Comparison of ENCODE assay signal across 8 cellular contexts in genomic region chr12:55068416-55069010, GRCh38. TPM values are rescaled to one million over a fixed set of nuclear protein-coding genes. Genes with fewer than 3 reads are reported as not detected.
A peak's percentile ranks its signal among the peaks of the same experiment; 100 is the strongest.
DNase-seq lines count a peak whose midpoint lies in the region; ATAC-seq and TF ChIP-seq lines count a peak whose summit lies in the region.

No MANE protein-coding gene starts in this region.

- no peaks in the 10 kb centered on the region for H3F3A ChIP-seq in SK-N-SH (replicated peaks; ENCODE audit: insufficient read depth)

- TF ChIP-seq CTCF in HCT116 (IDR thresholded peaks at IDR 0.05 in 2 of 3, conservative IDR thresholded peaks at IDR 0.05 in 1 of 3; ENCODE audit: borderline replicate concordance in 1 of 3, insufficient read depth in 1 of 3, low read depth in 2 of 3, low read length in 2 of 3) (peak; percentile 49 to 84 (median 77); a peak in 5 of 6 replicates), SK-N-SH (IDR thresholded peaks at IDR 0.05) (peak; percentile 70), endodermal cell (conservative IDR thresholded peaks at IDR 0.05) (peak; percentile 88)

- H3K4me2 ChIP-seq in HCT116 (ENCODE audit: low read length), result no peak overlapping the region
- H3K4me2 ChIP-seq in SK-N-SH, result no peak overlapping the region

- no TSS peak for BruUV-seq in HCT116 (replicated peaks; lab: Mats Ljungman, UMichigan)

- peak; percentile 94 for ATAC-seq in HCT116

- H3K27ac ChIP-seq in HCT116 (ENCODE audit: low read depth, low read length) (no peak overlapping the region), SK-N-SH (ENCODE audit: low read depth in 2 of 2, low read length in 1 of 2) (no peak overlapping the region), endodermal cell (ENCODE audit: low read depth, low read length) (no peak overlapping the region)

- TF ChIP-seq RAD21 in HCT116 (IDR thresholded peaks at IDR 0.05; ENCODE audit: low read depth) (peak; percentile 52), SK-N-SH (IDR thresholded peaks at IDR 0.05; ENCODE audit: low read length) (peak; percentile 37)

- TF ChIP-seq EP300 in SK-N-SH (IDR thresholded peaks at IDR 0.05; ENCODE audit: borderline replicate concordance in 1 of 2, low read depth in 1 of 2, low read length in 1 of 2), result no peak

- H3K4me1 ChIP-seq in HCT116 (ENCODE audit: control insufficient read depth in 1 of 2, insufficient read depth in 2 of 2, low read length in 2 of 2), result no peaks in the 10 kb centered on the region
- no peaks in the 10 kb centered on the region for H3K4me1 ChIP-seq in SK-N-SH (ENCODE audit: control insufficient read depth in 1 of 2, insufficient read depth in 2 of 2, low read depth in 1 of 2, low read length in 1 of 2)
- no peaks in the 10 kb centered on the region for H3K4me1 ChIP-seq in endodermal cell (ENCODE audit: control insufficient read depth, insufficient read depth, low read length)

- CTCF ChIA-PET in HCT116 (lab: Charles Lee), result interaction anchor here (0.7 to 10.1 kb wide), 18 partner anchors 10 to 541 kb away, joined by 3 to 325 read pairs (median 4); no protein-coding TSS in a partner anchor
- CTCF ChIA-PET in SK-N-SH (lab: Yijun Ruan, JAX), result interaction anchor here (0.6 to 5.2 kb wide), 34 partner anchors 8 to 715 kb away, joined by 3 to 59 read pairs (median 4); partner anchors contain the start of gene TESPA1

- DNase-seq in stimulated activated CD4-positive, alpha-beta T cell treated with anti-CD3 and anti-CD28 coated beads, Interleukin-15, amount 100 ng/mL, for 24 hours, result peak; percentile 13
- no peak for DNase-seq in stimulated activated CD4-positive, alpha-beta T cell treated with anti-CD3 and anti-CD28 coated beads, Interleukin-1b, Interleukin-23, amount 100 ng/mL, for 48 hours
- peak; percentile 51 for DNase-seq in HCT116 (ENCODE audit: low read depth, low spot score)
- peak; percentile 37 for DNase-seq in NCI-H1105 (lab: John Stamatoyannopoulos, UW)
- DNase-seq in SK-N-SH, result peak; percentile 48
- DNase-seq in endodermal cell, result peak; percentile 88
- DNase-seq in middle frontal gyrus (ENCODE audit: extremely low spot score, low spot score), result peak; percentile 18
- DNase-seq in GM19240 (ENCODE audit: insufficient read length, low spot score), result no peak

- H3K4me3 ChIP-seq in HCT116 (replicated peaks in 1 of 2; ENCODE audit: low read depth in 1 of 2, low read length in 2 of 2) (no peak overlapping the region), SK-N-SH (ENCODE audit: low read depth in 2 of 2, low read length in 1 of 2) (no peak overlapping the region; a peak in 1 of 4 replicates), endodermal cell (ENCODE audit: low read length) (no peak overlapping the region)

- H3K9me3 ChIP-seq in HCT116 (ENCODE audit: control insufficient read depth in 1 of 2, insufficient read depth in 1 of 2, low read depth in 1 of 2, low read length in 2 of 2) (no peaks in the 10 kb centered on the region), SK-N-SH (no peaks in the 10 kb centered on the region), endodermal cell (ENCODE audit: control insufficient read depth, low read length) (no peaks in the 10 kb centered on the region)

- no peak overlapping the region for H3K27ac Mint-ChIP-seq in endodermal cell

- H3K4me3 Mint-ChIP-seq in endodermal cell, result no peak overlapping the region

- H3K79me2 ChIP-seq in HCT116 (ENCODE audit: insufficient read depth, low read length), result no peaks in the 10 kb centered on the region
- no peaks in the 10 kb centered on the region for H3K79me2 ChIP-seq in SK-N-SH (ENCODE audit: insufficient read depth)

- intact Hi-C loops in HCT116 (cut with micrococcal nuclease), result no loop called here

- POLR2A ChIA-PET in HCT116 (lab: Charles Lee), result no interaction called here
- POLR2A ChIA-PET in SK-N-SH (lab: Yijun Ruan, JAX), result no interaction called here

- peaks cover 39% of the 10 kb centered on the region for H3K27me3 ChIP-seq in HCT116 (ENCODE audit: insufficient read depth, low read length)
- H3K27me3 ChIP-seq in SK-N-SH (ENCODE audit: insufficient read depth), result no peaks in the 10 kb centered on the region
- no peaks in the 10 kb centered on the region for H3K27me3 ChIP-seq in endodermal cell (ENCODE audit: control insufficient read depth, insufficient read depth, low read length, poor library complexity, severe bottlenecking)

- peaks cover 2% of the 10 kb centered on the region for H3K4me1 Mint-ChIP-seq in endodermal cell

- RAD21 ChIA-PET in HCT116 (lab: Charles Lee; ENCODE audit: low non-redundant PET in 1 of 2, low total read pairs in 2 of 2, uncharacterized antibody in 2 of 2, unreplicated experiment in 2 of 2), result interaction anchor here in 1 of 2 experiments (1.0 kb wide), 1 partner anchor 76 kb away, joined by 4 read pairs; no protein-coding TSS in a partner anchor

- H3K36me3 ChIP-seq in HCT116 (ENCODE audit: control insufficient read depth in 1 of 2, insufficient read depth in 2 of 2, low read length in 2 of 2) (no peaks in the 10 kb centered on the region), SK-N-SH (replicated peaks in 1 of 2; ENCODE audit: control insufficient read depth in 1 of 2, insufficient read depth in 2 of 2, low read length in 1 of 2) (no peaks in the 10 kb centered on the region), endodermal cell (ENCODE audit: control insufficient read depth, insufficient read depth, low read length) (no peaks in the 10 kb centered on the region)

- TF ChIP-seq POLR2A in HCT116 (IDR thresholded peaks at IDR 0.05; ENCODE audit: borderline replicate concordance, extremely low read depth, insufficient read depth, insufficient read length), result no peak

- H3K9me3 Mint-ChIP-seq in endodermal cell, result no peaks in the 10 kb centered on the region

- no peaks in the 10 kb centered on the region for H3K36me3 Mint-ChIP-seq in endodermal cell (ENCODE audit: low read depth)

- H2AFZ ChIP-seq in HCT116 (ENCODE audit: low read depth, low read length, poor library complexity, severe bottlenecking) (peak overlapping the region; percentile 32), SK-N-SH (ENCODE audit: low read depth) (no peak overlapping the region)

- H3K9ac ChIP-seq in HCT116 (ENCODE audit: low read length), result no peak overlapping the region
- H3K9ac ChIP-seq in SK-N-SH, result no peak overlapping the region
- no peak overlapping the region for H3K9ac ChIP-seq in endodermal cell (ENCODE audit: extremely low read depth, low read length, poor library complexity, severe bottlenecking)

- WGBS in SK-N-SH (ENCODE audit: low lambda C conversion rate), result 29% methylated on average over 8 of the region's 8 CpGs
- WGBS in endodermal cell (ENCODE audit: insufficient coverage in 1 of 2, insufficient read length in 1 of 2), 2 experiments, result 47 to 59% methylated on average over 7 to 8 of the region's 8 CpGs

- H3K9me2 ChIP-seq in HCT116 (ENCODE audit: insufficient read depth), result no peaks in the 10 kb centered on the region
- no peaks in the 10 kb centered on the region for H3K9me2 ChIP-seq in SK-N-SH

- no peaks in the 10 kb centered on the region for H3K27me3 Mint-ChIP-seq in endodermal cell (ENCODE audit: insufficient read depth)

- H4K20me1 ChIP-seq in HCT116 (ENCODE audit: insufficient read depth) (no peaks in the 10 kb centered on the region), SK-N-SH (ENCODE audit: insufficient read depth) (no peaks in the 10 kb centered on the region)

TF ChIP-seq in HCT116, 20 proteins besides CTCF, POLR2A, EP300 and RAD21:
- no peak for TF ChIP-seq EZH2 (IDR thresholded peaks at IDR 0.05)
- no peak for TF ChIP-seq MAX (IDR thresholded peaks at IDR 0.05)
- TF ChIP-seq ATF3 (IDR thresholded peaks at IDR 0.05), result no peak
- TF ChIP-seq TCF7L2 (IDR thresholded peaks at IDR 0.05; ENCODE audit: borderline replicate concordance, extremely low read depth, insufficient read depth, insufficient read length), result no peak
- TF ChIP-seq YY1 (IDR thresholded peaks at IDR 0.05; ENCODE audit: extremely low read depth, insufficient replicate concordance, low read depth, low read length), result peak; percentile 46
- no peak for TF ChIP-seq EZH2phosphoT487 (IDR thresholded peaks at IDR 0.05; ENCODE audit: borderline replicate concordance)

TF ChIP-seq in SK-N-SH, 30 proteins besides CTCF, POLR2A, EP300 and RAD21:
- no peak for TF ChIP-seq FOSL2 (IDR thresholded peaks at IDR 0.05; ENCODE audit: borderline replicate concordance, low read depth)
- TF ChIP-seq SMC3 (IDR thresholded peaks at IDR 0.05; ENCODE audit: low read depth, low read length), result peak; percentile 47

RNA-seq across cellular contexts. Expression of gene NEUROD4, which starts 48.7 kb away (rescaled TPM):
- total RNA-seq in HCT116 (2021; ENCODE audit: unreplicated experiment) (not detected), endodermal cell (not detected)
- polyA plus RNA-seq in HCT116 (2012), result not detected in 2 replicates
- not detected in 2 replicates for polyA plus RNA-seq in SK-N-SH (2012; rRNA removed)
- not detected in 2 replicates for polyA plus RNA-seq in SK-N-SH (2012; cell fraction: cytosol; rRNA removed)
- not detected in 2 replicates for polyA plus RNA-seq in SK-N-SH (2012; cell fraction: nucleus; rRNA removed)
- polyA plus RNA-seq in endodermal cell (2013, experiment 1 of 2), result 15.1 TPM
- polyA plus RNA-seq in endodermal cell (2013, experiment 2 of 2), result 10.4 TPM

RNA-seq across cellular contexts. Expression of gene OR9K2, which starts 57.7 kb away (rescaled TPM):
- total RNA-seq in HCT116 (2021; ENCODE audit: unreplicated experiment), result not detected
- polyA plus RNA-seq in HCT116 (2012), result not detected in 2 replicates
- not detected in 2 replicates for polyA plus RNA-seq in SK-N-SH (2012; rRNA removed)
- polyA plus RNA-seq in SK-N-SH (2012; cell fraction: cytosol; rRNA removed), result not detected in 2 replicates
- polyA plus RNA-seq in SK-N-SH (2012; cell fraction: nucleus; rRNA removed), result not detected in 2 replicates
- total RNA-seq in endodermal cell, result not detected
- polyA plus RNA-seq in endodermal cell (2013, experiment 1 of 2), result not detected
- polyA plus RNA-seq in endodermal cell (2013, experiment 2 of 2), result not detected

Comparison
In these comparisons a context has a peak if more than half of its experiments do, and no peak if none do; other contexts are left out.
1. DNase-seq: peak in stimulated activated CD4-positive, alpha-beta T cell treated with anti-CD3 and anti-CD28 coated beads, Interleukin-15, amount 100 ng/mL, for 24 hours (single experiment), HCT116 (single experiment), NCI-H1105 (single experiment), SK-N-SH (single experiment), endodermal cell (single experiment) and middle frontal gyrus (single experiment); none in stimulated activated CD4-positive, alpha-beta T cell treated with anti-CD3 and anti-CD28 coated beads, Interleukin-1b, Interleukin-23, amount 100 ng/mL, for 48 hours (single experiment) and GM19240 (single experiment).
2. Peak in every context shown above with its lines, with median percentiles within 50 percentile points of each other: CTCF ChIP-seq.